8 cellular contexts compared by ENCODE assay signal in the genomic region with DNA sequence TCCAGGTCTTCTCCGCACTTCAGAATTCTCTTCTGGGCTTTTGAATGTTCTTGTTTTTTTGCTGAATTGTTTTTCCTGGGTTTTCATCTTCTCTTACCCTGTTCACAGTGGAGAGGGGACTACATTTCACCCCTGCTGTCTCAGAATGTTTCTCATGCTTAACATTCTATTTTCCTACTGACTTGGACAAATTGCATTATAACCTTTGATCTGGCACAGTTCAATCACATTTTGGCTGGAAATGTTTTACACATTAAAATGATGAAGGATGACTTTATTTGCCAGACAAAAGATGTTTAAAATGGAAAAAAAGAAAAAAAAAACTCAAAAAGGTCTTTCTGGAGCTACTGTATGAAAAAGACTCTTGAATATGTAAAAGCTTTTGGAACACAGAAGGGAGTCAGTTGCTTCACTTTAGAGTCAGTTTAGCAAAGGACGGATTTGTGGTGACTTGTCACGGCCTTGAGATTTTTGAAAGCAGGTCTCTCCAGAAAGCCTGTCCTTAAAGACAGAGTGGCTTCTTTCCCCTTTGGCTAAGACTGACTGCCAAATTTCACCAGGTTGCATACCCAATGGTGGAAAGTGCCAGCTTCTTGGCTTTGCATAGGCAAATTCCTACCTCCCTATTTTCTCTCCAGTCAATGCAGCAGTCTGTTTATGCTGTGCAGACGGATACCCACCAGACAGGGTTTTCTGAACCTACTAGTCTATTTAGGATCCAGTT.
DNase-seq lines count a peak whose midpoint lies in the region; ATAC-seq and TF ChIP-seq lines count a peak whose summit lies in the region.

No MANE protein-coding gene starts in this region.

- H3K36me3 Mint-ChIP-seq in HFFc6 (ENCODE audit: low read depth) = peaks cover 3% of the 10 kb centered on the region; the same call in 1 of the 2 replicates
- no peaks in the 10 kb centered on the region for H3K36me3 Mint-ChIP-seq in T-helper 17 cell (ENCODE audit: low read depth)

- TF ChIP-seq CTCF in HFFc6 (IDR thresholded peaks at IDR 0.05) = no peak
- no peak for TF ChIP-seq CTCF in fibroblast of the aortic adventitia (IDR thresholded peaks at IDR 0.05; ENCODE audit: insufficient read depth, low read length)
- TF ChIP-seq CTCF in smooth muscle cell (IDR thresholded peaks at IDR 0.05; ENCODE audit: borderline replicate concordance, insufficient read depth, poor library complexity, severe bottlenecking) = no peak

- no peaks in the 10 kb centered on the region for H4K20me1 ChIP-seq in smooth muscle cell (ENCODE audit: low read depth)

- no peaks in the 10 kb centered on the region for H3K79me2 ChIP-seq in smooth muscle cell (ENCODE audit: low read depth)

- no peaks in the 10 kb centered on the region for H3K27me3 Mint-ChIP-seq in HFFc6 (ENCODE audit: insufficient read depth)
- no peaks in the 10 kb centered on the region for H3K27me3 Mint-ChIP-seq in T-helper 17 cell

- DNase-seq in HFFc6 (no peak), T-helper 17 cell (no peak), fibroblast of the aortic adventitia (ENCODE audit: low read depth) (peak; percentile 60), smooth muscle cell (lab: John Stamatoyannopoulos, UW; ENCODE audit: unreplicated experiment) (no peak), NCI-H2107 (lab: John Stamatoyannopoulos, UW) (no peak), AML-193 (lab: John Stamatoyannopoulos, UW) (no peak), SIG-M5 treated with dmso at 0.1 percent for 504 hours (lab: John Stamatoyannopoulos, UW; ENCODE audit: unreplicated experiment) (no peak)

- no peaks in the 10 kb centered on the region for H3K36me3 ChIP-seq in smooth muscle cell (ENCODE audit: low read depth)

- H3K27ac Mint-ChIP-seq in HFFc6 = peak overlapping the region; percentile 84; the same call in 1 of the 2 replicates
- peak overlapping the region; percentile 92 for H3K27ac Mint-ChIP-seq in T-helper 17 cell

- no peaks in the 10 kb centered on the region for H3F3A ChIP-seq in smooth muscle cell (ENCODE audit: low read depth)

- no peaks in the 10 kb centered on the region for H3K27me3 ChIP-seq in smooth muscle cell (ENCODE audit: low read depth)

- H3K9me3 ChIP-seq in T-helper 17 cell (ENCODE audit: control insufficient read depth, low read length, poor library complexity, severe bottlenecking) (no peaks in the 10 kb centered on the region), smooth muscle cell (replicated peaks; ENCODE audit: low read depth) (no peaks in the 10 kb centered on the region)

- H3K4me3 Mint-ChIP-seq in HFFc6 = peak overlapping the region; percentile 36; the same call in 1 of the 2 replicates
- peak overlapping the region; percentile 75 for H3K4me3 Mint-ChIP-seq in T-helper 17 cell

- H3K4me1 Mint-ChIP-seq in HFFc6 (ENCODE audit: low read depth) (peaks cover 62% of the 10 kb centered on the region), T-helper 17 cell (peaks cover 69% of the 10 kb centered on the region)

- H2AFZ ChIP-seq in smooth muscle cell (ENCODE audit: low read depth) = peak overlapping the region; percentile 61

- no peak overlapping the region for H3K9ac ChIP-seq in smooth muscle cell (ENCODE audit: low read depth)

- WGBS in smooth muscle cell (ENCODE audit: low lambda C conversion rate) = 77% methylated on average over 4 of the region's 4 CpGs

- peak overlapping the region; percentile 36 for H3K27ac ChIP-seq in smooth muscle cell (ENCODE audit: low read depth)

- ATAC-seq in T-helper 17 cell (no peak), GM21390 (IDR thresholded peaks at IDR 0.05; ENCODE audit: unreplicated experiment) (no peak)

- H3K4me2 ChIP-seq in smooth muscle cell = peak overlapping the region; percentile 11

- H3K4me1 ChIP-seq in smooth muscle cell (ENCODE audit: low read depth) = peaks cover 16% of the 10 kb centered on the region

- no peak overlapping the region for H3K4me3 ChIP-seq in fibroblast of the aortic adventitia (ENCODE audit: low read depth, low read length)
- no peak overlapping the region for H3K4me3 ChIP-seq in smooth muscle cell

- H3K9me3 Mint-ChIP-seq in HFFc6 = no peaks in the 10 kb centered on the region
